ENCODE assay signal across 1 cellular context in genomic region chr6:106325336-106326178, GRCh38.
TF ChIP-seq lines count a peak whose summit lies in the region.

TSS of gene ATG5 (minus strand) at chr6:106325760. CDS start at chr6:106316208, 9,552 bp downstream.

TF ChIP-seq in HepG2, 621 proteins besides CTCF, POLR2A, EP300 and RAD21 (continued from another document and continues in another):
- peak; percentile 74; the same call in 1 of the 2 replicates for TF ChIP-seq ZNF850 (CRISPR knock-in tag; conservative IDR thresholded peaks at IDR 0.05)
- TF ChIP-seq YEATS4 (CRISPR knock-in tag; IDR thresholded peaks at IDR 0.05; ENCODE audit: borderline replicate concordance): peak; percentile 91
- TF ChIP-seq ZNF589 (CRISPR knock-in tag; conservative IDR thresholded peaks at IDR 0.05): 0 out of 2 replicates have a peak, but pooled peaks have one; percentile 28
- TF ChIP-seq, protein P1, sequence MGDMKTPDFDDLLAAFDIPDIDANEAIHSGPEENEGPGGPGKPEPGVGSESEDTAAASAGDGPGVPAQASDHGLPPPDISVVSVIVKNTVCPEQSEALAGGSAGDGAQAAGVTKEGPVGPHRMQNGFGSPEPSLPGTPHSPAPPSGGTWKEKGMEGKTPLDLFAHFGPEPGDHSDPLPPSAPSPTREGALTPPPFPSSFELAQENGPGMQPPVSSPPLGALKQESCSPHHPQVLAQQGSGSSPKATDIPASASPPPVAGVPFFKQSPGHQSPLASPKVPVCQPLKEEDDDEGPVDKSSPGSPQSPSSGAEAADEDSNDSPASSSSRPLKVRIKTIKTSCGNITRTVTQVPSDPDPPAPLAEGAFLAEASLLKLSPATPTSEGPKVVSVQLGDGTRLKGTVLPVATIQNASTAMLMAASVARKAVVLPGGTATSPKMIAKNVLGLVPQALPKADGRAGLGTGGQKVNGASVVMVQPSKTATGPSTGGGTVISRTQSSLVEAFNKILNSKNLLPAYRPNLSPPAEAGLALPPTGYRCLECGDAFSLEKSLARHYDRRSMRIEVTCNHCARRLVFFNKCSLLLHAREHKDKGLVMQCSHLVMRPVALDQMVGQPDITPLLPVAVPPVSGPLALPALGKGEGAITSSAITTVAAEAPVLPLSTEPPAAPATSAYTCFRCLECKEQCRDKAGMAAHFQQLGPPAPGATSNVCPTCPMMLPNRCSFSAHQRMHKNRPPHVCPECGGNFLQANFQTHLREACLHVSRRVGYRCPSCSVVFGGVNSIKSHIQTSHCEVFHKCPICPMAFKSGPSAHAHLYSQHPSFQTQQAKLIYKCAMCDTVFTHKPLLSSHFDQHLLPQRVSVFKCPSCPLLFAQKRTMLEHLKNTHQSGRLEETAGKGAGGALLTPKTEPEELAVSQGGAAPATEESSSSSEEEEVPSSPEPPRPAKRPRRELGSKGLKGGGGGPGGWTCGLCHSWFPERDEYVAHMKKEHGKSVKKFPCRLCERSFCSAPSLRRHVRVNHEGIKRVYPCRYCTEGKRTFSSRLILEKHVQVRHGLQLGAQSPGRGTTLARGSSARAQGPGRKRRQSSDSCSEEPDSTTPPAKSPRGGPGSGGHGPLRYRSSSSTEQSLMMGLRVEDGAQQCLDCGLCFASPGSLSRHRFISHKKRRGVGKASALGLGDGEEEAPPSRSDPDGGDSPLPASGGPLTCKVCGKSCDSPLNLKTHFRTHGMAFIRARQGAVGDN (CRISPR knock-in tag; IDR thresholded peaks at IDR 0.05): peak; percentile 88
- peak; percentile 54; the same call in 1 of the 2 replicates for TF ChIP-seq ZNF770 (CRISPR knock-in tag; IDR thresholded peaks at IDR 0.05)
- TF ChIP-seq DPF2 (CRISPR knock-in tag; IDR thresholded peaks at IDR 0.05; ENCODE audit: borderline replicate concordance, low read depth): peak; percentile 47; the same call in 1 of the 2 replicates
- TF ChIP-seq, protein P2, sequence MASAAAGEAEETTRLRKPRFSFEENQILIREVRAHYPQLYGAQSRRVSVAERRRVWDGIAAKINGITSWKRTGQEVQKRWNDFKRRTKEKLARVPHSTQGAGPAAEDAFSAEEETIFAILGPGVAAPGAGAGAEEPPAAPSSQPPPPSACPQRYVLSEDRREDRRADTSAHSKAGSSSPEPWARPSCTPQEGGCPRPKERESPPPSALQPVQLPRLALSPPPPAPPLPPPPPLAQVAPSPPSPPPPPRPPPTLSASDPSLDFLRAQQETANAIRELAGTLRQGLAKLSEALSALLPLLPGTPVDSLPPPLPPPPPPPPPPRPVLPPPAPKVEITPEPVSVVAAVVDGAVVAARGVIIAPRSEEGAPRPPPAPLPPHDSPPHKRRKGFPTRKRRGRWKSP (CRISPR knock-in tag; IDR thresholded peaks at IDR 0.05): peak; percentile 91
- TF ChIP-seq ZNF549 (CRISPR knock-in tag; IDR thresholded peaks at IDR 0.05): no peak
- peak; percentile 53; the same call in 1 of the 2 replicates for TF ChIP-seq ZBTB7B (CRISPR knock-in tag; IDR thresholded peaks at IDR 0.05)
- TF ChIP-seq ZNF263 (CRISPR knock-in tag; IDR thresholded peaks at IDR 0.05): peak; percentile 32; the same call in 1 of the 2 replicates
- TF ChIP-seq, protein P3, sequence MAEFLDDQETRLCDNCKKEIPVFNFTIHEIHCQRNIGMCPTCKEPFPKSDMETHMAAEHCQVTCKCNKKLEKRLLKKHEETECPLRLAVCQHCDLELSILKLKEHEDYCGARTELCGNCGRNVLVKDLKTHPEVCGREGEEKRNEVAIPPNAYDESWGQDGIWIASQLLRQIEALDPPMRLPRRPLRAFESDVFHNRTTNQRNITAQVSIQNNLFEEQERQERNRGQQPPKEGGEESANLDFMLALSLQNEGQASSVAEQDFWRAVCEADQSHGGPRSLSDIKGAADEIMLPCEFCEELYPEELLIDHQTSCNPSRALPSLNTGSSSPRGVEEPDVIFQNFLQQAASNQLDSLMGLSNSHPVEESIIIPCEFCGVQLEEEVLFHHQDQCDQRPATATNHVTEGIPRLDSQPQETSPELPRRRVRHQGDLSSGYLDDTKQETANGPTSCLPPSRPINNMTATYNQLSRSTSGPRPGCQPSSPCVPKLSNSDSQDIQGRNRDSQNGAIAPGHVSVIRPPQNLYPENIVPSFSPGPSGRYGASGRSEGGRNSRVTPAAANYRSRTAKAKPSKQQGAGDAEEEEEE (CRISPR knock-in tag; IDR thresholded peaks at IDR 0.05; ENCODE audit: borderline replicate concordance): peak; percentile 87; the same call in 1 of the 2 replicates
- TF ChIP-seq ZNF747 (CRISPR knock-in tag; IDR thresholded peaks at IDR 0.05; ENCODE audit: borderline replicate concordance): peak; percentile 42; the same call in 1 of the 2 replicates
- 0 out of 2 replicates have a peak, but pooled peaks have one; percentile 79 for TF ChIP-seq MAF1 (CRISPR knock-in tag; IDR thresholded peaks at IDR 0.05; ENCODE audit: borderline replicate concordance)
- peak; percentile 72; the same call in 1 of the 2 replicates for TF ChIP-seq JUN (CRISPR knock-in tag; IDR thresholded peaks at IDR 0.05)
- TF ChIP-seq ZKSCAN5 (CRISPR knock-in tag; IDR thresholded peaks at IDR 0.05): no peak
- TF ChIP-seq, protein P4, sequence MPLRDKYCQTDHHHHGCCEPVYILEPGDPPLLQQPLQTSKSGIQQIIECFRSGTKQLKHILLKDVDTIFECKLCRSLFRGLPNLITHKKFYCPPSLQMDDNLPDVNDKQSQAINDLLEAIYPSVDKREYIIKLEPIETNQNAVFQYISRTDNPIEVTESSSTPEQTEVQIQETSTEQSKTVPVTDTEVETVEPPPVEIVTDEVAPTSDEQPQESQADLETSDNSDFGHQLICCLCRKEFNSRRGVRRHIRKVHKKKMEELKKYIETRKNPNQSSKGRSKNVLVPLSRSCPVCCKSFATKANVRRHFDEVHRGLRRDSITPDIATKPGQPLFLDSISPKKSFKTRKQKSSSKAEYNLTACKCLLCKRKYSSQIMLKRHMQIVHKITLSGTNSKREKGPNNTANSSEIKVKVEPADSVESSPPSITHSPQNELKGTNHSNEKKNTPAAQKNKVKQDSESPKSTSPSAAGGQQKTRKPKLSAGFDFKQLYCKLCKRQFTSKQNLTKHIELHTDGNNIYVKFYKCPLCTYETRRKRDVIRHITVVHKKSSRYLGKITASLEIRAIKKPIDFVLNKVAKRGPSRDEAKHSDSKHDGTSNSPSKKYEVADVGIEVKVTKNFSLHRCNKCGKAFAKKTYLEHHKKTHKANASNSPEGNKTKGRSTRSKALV (CRISPR knock-in tag; IDR thresholded peaks at IDR 0.05): peak; percentile 81
- TF ChIP-seq ZNF550 (CRISPR knock-in tag; IDR thresholded peaks at IDR 0.05; ENCODE audit: borderline replicate concordance): 0 out of 2 replicates have a peak, but pooled peaks have one; percentile 62
- TF ChIP-seq ZFX (CRISPR knock-in tag; IDR thresholded peaks at IDR 0.05; ENCODE audit: low read depth): peak; percentile 92
- TF ChIP-seq KDM5A (IDR thresholded peaks at IDR 0.05; ENCODE audit: borderline replicate concordance, low read length): peak; percentile 91
- peak; percentile 59 for TF ChIP-seq ZNF143 (CRISPR knock-in tag; IDR thresholded peaks at IDR 0.05)
- peak; percentile 88; the same call in 1 of the 2 replicates for TF ChIP-seq MEIS1 (CRISPR knock-in tag; IDR thresholded peaks at IDR 0.05; ENCODE audit: borderline replicate concordance)
- TF ChIP-seq NCOR1 (IDR thresholded peaks at IDR 0.05; ENCODE audit: borderline replicate concordance, low read length): no peak; the same call in 1 of the 2 replicates
- no peak for TF ChIP-seq PLSCR1 (CRISPR knock-in tag; IDR thresholded peaks at IDR 0.05; ENCODE audit: borderline replicate concordance)
- TF ChIP-seq ZNF704 (CRISPR knock-in tag; IDR thresholded peaks at IDR 0.05; ENCODE audit: borderline replicate concordance): no peak
- TF ChIP-seq FOXP4 (CRISPR knock-in tag; IDR thresholded peaks at IDR 0.05): peak; percentile 61
- TF ChIP-seq, protein P5, sequence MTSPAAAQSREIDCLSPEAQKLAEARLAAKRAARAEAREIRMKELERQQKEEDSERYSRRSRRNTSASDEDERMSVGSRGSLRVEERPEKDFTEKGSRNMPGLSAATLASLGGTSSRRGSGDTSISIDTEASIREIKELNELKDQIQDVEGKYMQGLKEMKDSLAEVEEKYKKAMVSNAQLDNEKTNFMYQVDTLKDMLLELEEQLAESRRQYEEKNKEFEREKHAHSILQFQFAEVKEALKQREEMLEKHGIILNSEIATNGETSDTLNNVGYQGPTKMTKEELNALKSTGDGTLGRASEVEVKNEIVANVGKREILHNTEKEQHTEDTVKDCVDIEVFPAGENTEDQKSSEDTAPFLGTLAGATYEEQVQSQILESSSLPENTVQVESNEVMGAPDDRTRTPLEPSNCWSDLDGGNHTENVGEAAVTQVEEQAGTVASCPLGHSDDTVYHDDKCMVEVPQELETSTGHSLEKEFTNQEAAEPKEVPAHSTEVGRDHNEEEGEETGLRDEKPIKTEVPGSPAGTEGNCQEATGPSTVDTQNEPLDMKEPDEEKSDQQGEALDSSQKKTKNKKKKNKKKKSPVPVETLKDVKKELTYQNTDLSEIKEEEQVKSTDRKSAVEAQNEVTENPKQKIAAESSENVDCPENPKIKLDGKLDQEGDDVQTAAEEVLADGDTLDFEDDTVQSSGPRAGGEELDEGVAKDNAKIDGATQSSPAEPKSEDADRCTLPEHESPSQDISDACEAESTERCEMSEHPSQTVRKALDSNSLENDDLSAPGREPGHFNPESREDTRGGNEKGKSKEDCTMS (CRISPR knock-in tag; conservative IDR thresholded peaks at IDR 0.05): 0 out of 2 replicates have a peak, but pooled peaks have one; percentile 49
- TF ChIP-seq ZNF230 (CRISPR knock-in tag; IDR thresholded peaks at IDR 0.05): peak; percentile 82; the same call in 1 of the 2 replicates
- TF ChIP-seq ZBTB43 (CRISPR knock-in tag; conservative IDR thresholded peaks at IDR 0.05): peak; percentile 61
- peak; percentile 97 for TF ChIP-seq ZNF331 (CRISPR knock-in tag; IDR thresholded peaks at IDR 0.05)
- TF ChIP-seq RFX5 (IDR thresholded peaks at IDR 0.05; ENCODE audit: low read depth, low read length): peak; percentile 79
- TF ChIP-seq, protein P6, sequence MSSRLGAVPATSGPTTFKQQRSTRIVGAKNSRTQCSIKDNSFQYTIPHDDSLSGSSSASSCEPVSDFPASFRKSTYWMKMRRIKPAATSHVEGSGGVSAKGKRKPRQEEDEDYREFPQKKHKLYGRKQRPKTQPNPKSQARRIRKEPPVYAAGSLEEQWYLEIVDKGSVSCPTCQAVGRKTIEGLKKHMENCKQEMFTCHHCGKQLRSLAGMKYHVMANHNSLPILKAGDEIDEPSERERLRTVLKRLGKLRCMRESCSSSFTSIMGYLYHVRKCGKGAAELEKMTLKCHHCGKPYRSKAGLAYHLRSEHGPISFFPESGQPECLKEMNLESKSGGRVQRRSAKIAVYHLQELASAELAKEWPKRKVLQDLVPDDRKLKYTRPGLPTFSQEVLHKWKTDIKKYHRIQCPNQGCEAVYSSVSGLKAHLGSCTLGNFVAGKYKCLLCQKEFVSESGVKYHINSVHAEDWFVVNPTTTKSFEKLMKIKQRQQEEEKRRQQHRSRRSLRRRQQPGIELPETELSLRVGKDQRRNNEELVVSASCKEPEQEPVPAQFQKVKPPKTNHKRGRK (CRISPR knock-in tag; IDR thresholded peaks at IDR 0.05): peak; percentile 50; the same call in 1 of the 2 replicates
- peak; percentile 94; the same call in 1 of the 2 replicates for TF ChIP-seq FOXK1 (CRISPR knock-in tag; IDR thresholded peaks at IDR 0.05; ENCODE audit: borderline replicate concordance, low read depth)
- peak; percentile 87; the same call in 1 of the 2 replicates for TF ChIP-seq ELF4 (CRISPR knock-in tag; IDR thresholded peaks at IDR 0.05; ENCODE audit: borderline replicate concordance)
